1 cellular context compared by ENCODE assay signal in genomic region chr2:26591619-26592505, GRCh38.
TF ChIP-seq lines count a peak whose summit lies in the region.

No MANE protein-coding gene starts in this region.

TF ChIP-seq in GM23338, 12 proteins besides CTCF, POLR2A, EP300 and RAD21 (continued from another document):
- TF ChIP-seq, protein P1, sequence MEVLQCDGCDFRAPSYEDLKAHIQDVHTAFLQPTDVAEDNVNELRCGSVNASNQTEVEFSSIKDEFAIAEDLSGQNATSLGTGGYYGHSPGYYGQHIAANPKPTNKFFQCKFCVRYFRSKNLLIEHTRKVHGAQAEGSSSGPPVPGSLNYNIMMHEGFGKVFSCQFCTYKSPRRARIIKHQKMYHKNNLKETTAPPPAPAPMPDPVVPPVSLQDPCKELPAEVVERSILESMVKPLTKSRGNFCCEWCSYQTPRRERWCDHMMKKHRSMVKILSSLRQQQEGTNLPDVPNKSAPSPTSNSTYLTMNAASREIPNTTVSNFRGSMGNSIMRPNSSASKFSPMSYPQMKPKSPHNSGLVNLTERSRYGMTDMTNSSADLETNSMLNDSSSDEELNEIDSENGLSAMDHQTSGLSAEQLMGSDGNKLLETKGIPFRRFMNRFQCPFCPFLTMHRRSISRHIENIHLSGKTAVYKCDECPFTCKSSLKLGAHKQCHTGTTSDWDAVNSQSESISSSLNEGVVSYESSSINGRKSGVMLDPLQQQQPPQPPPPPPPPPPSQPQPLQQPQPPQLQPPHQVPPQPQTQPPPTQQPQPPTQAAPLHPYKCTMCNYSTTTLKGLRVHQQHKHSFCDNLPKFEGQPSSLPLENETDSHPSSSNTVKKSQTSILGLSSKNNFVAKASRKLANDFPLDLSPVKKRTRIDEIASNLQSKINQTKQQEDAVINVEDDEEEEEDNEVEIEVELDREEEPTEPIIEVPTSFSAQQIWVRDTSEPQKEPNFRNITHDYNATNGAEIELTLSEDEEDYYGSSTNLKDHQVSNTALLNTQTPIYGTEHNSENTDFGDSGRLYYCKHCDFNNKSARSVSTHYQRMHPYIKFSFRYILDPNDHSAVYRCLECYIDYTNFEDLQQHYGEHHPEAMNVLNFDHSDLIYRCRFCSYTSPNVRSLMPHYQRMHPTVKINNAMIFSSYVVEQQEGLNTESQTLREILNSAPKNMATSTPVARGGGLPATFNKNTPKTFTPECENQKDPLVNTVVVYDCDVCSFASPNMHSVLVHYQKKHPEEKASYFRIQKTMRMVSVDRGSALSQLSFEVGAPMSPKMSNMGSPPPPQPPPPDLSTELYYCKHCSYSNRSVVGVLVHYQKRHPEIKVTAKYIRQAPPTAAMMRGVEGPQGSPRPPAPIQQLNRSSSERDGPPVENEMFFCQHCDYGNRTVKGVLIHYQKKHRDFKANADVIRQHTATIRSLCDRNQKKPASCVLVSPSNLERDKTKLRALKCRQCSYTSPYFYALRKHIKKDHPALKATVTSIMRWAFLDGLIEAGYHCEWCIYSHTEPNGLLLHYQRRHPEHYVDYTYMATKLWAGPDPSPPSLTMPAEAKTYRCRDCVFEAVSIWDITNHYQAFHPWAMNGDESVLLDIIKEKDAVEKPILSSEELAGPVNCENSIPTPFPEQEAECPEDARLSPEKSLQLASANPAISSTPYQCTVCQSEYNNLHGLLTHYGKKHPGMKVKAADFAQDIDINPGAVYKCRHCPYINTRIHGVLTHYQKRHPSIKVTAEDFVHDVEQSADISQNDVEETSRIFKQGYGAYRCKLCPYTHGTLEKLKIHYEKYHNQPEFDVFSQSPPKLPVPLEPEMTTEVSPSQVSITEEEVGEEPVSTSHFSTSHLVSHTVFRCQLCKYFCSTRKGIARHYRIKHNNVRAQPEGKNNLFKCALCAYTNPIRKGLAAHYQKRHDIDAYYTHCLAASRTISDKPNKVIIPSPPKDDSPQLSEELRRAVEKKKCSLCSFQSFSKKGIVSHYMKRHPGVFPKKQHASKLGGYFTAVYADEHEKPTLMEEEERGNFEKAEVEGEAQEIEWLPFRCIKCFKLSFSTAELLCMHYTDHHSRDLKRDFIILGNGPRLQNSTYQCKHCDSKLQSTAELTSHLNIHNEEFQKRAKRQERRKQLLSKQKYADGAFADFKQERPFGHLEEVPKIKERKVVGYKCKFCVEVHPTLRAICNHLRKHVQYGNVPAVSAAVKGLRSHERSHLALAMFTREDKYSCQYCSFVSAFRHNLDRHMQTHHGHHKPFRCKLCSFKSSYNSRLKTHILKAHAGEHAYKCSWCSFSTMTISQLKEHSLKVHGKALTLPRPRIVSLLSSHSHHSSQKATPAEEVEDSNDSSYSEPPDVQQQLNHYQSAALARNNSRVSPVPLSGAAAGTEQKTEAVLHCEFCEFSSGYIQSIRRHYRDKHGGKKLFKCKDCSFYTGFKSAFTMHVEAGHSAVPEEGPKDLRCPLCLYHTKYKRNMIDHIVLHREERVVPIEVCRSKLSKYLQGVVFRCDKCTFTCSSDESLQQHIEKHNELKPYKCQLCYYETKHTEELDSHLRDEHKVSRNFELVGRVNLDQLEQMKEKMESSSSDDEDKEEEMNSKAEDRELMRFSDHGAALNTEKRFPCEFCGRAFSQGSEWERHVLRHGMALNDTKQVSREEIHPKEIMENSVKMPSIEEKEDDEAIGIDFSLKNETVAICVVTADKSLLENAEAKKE (CRISPR knock-in tag; IDR thresholded peaks at IDR 0.05), result no peak
- no peak for TF ChIP-seq STAT1 (IDR thresholded peaks at IDR 0.05; ENCODE audit: unreplicated experiment)
TF ChIP-seq in GM23338: peak in this region for 0.
